ENCODE assay signal across 1 cellular context in genomic region chr11:70324354-70325115, GRCh38.
TF ChIP-seq lines count a peak whose summit lies in the region.

No MANE protein-coding gene starts in this region.

TF ChIP-seq in GM23338, 12 proteins besides CTCF, POLR2A, EP300 and RAD21 (continued from another document):
- TF ChIP-seq ZNF462 (CRISPR knock-in tag; IDR thresholded peaks at IDR 0.05) (no peak), CREB1 (CRISPR knock-in tag; IDR thresholded peaks at IDR 0.05; ENCODE audit: low read depth) (no peak), JUNB (IDR thresholded peaks at IDR 0.05; ENCODE audit: unreplicated experiment) (no peak), STAT1 (IDR thresholded peaks at IDR 0.05; ENCODE audit: unreplicated experiment) (no peak)
